Comparison of ENCODE assay signal across 25 cellular contexts in genomic region chr3:151753846-151754245, GRCh38. TPM values are rescaled to one million over a fixed set of nuclear protein-coding genes. Genes with fewer than 3 reads are reported as not detected.
DNase-seq lines count a peak whose midpoint lies in the region.
"Had no signal": no experiment of that assay in that cellular context is flagged by ENCODE, and none has a peak within 500 bp of the region (broad histone marks: within the 10 kb centered on the region; RNA-seq: fewer than 3 reads in every experiment).

No MANE protein-coding gene starts in this region.

- H3K27ac Mint-ChIP-seq in CD8-positive, alpha-beta memory T cell: no peak overlapping the region
- H3K27ac Mint-ChIP-seq: CD4-positive, alpha-beta memory T cell; HFFc6 had no signal

- CTCF ChIA-PET in CD8-positive, alpha-beta memory T cell (lab: Charles Lee): no interaction called here

- H3K27me3 ChIP-seq in CD8-positive, alpha-beta memory T cell (ENCODE audit: insufficient read depth, low read length, poor library complexity, severe bottlenecking): no peaks in the 10 kb centered on the region
- H3K27me3 ChIP-seq: BLaER1, SJSA1 had no signal

- H3K4me3 ChIP-seq in CD8-positive, alpha-beta memory T cell (ENCODE audit: low read length): no peak overlapping the region
- H3K4me3 ChIP-seq: BLaER1, SJSA1 had no signal

- H3K27me3 Mint-ChIP-seq in CD8-positive, alpha-beta memory T cell: peaks cover 5 to 22% of the 10 kb centered on the region in 2 donors

- no peak overlapping the region for H3K27ac ChIP-seq in CD8-positive, alpha-beta memory T cell (ENCODE audit: low read depth, low read length)
- H3K27ac ChIP-seq: BLaER1, SJSA1 had no signal

- H3K9me3 Mint-ChIP-seq in CD8-positive, alpha-beta memory T cell: peaks cover 0 to 5% (median 4%) of the 10 kb centered on the region in 5 donors
- H3K9me3 Mint-ChIP-seq: HFFc6 had no signal

- H3K4me3 Mint-ChIP-seq in CD8-positive, alpha-beta memory T cell: no peak overlapping the region
- H3K4me3 Mint-ChIP-seq: CD4-positive, alpha-beta memory T cell; HFFc6 had no signal

- H3K4me1 ChIP-seq in CD8-positive, alpha-beta memory T cell (ENCODE audit: insufficient read depth, low read length): no peaks in the 10 kb centered on the region
- H3K4me1 ChIP-seq: BLaER1, SJSA1 had no signal

- no peaks in the 10 kb centered on the region for H3K36me3 Mint-ChIP-seq in CD8-positive, alpha-beta memory T cell
- H3K36me3 Mint-ChIP-seq: CD4-positive, alpha-beta memory T cell had no signal

- DNase-seq in A172 (ENCODE audit: low spot score): peak; percentile 55
- DNase-seq in HT1080 (ENCODE audit: low read depth): peak; percentile 72
- peak; percentile 25 for DNase-seq in SW480 (ENCODE audit: low spot score)
- peak; percentile 15 for DNase-seq in kidney glomerular epithelial cell (lab: John Stamatoyannopoulos, UW)
- no peak for DNase-seq in activated T-cell treated with anti-CD3 and anti-CD28 coated beads, Interleukin-2, amount 50 U/mL, for 48 hours
- no peak for DNase-seq in NCI-H1092 treated with DMSO at 0.1 percent for 48 hours (lab: John Stamatoyannopoulos, UW)
- DNase-seq in D341Med (ENCODE audit: low spot score): no peak
- no peak for DNase-seq in CD8-positive, alpha-beta memory T cell
- DNase-seq: Calu3; CD4-positive, alpha-beta memory T cell; DMS79; H7; HFFc6; IMR-90; MM.1S; NCI-H1092; NCI-H1694; NCI-H2107; NCI-H510A; NCI-H748 treated with DMSO at 0.1 percent for 48 hours; OCI-M1; SW 1271 had no signal

- no peaks in the 10 kb centered on the region for H3K36me3 ChIP-seq in CD8-positive, alpha-beta memory T cell (ENCODE audit: insufficient read depth, low read length)
- H3K36me3 ChIP-seq: BLaER1, SJSA1 had no signal

- no peaks in the 10 kb centered on the region for H3K9me3 ChIP-seq in CD8-positive, alpha-beta memory T cell (ENCODE audit: low read length)
- H3K9me3 ChIP-seq: BLaER1, SJSA1 had no signal

- H3K4me1 Mint-ChIP-seq in CD8-positive, alpha-beta memory T cell: no peaks in the 10 kb centered on the region
- H3K4me1 Mint-ChIP-seq: CD4-positive, alpha-beta memory T cell had no signal

- POLR2A ChIA-PET in CD8-positive, alpha-beta memory T cell (lab: Charles Lee): no interaction called here

RNA-seq across cellular contexts. Expression of gene AADACL2, which starts 20.1 kb away (rescaled TPM):
- total RNA-seq in A172 (2014; rRNA removed; shearing (Covaris generic)): not detected in 2 replicates
- not detected in 2 replicates for total RNA-seq in HT1080 (2014; rRNA removed; shearing (Covaris generic))
- not detected in 2 replicates for polyA plus RNA-seq in HT1080 (2015; cell fraction: cytosol; rRNA removed)
- not detected in 2 replicates for polyA plus RNA-seq in HT1080 (2015; cell fraction: nucleus; rRNA removed)
- not detected for total RNA-seq in CD8-positive, alpha-beta memory T cell
- not detected for polyA plus RNA-seq in CD8-positive, alpha-beta memory T cell
- total RNA-seq: Calu3; CD4-positive, alpha-beta memory T cell; G401; H7; HFFc6; IMR-90; SJSA1 had no signal
- polyA plus RNA-seq: CD4-positive, alpha-beta memory T cell; IMR-90 had no signal

Comparison
In these comparisons a context has a peak if more than half of its experiments do, and no peak if none do; other contexts are left out.
1. DNase-seq: peak in A172 (single experiment), HT1080 (single experiment), SW480 (single experiment) and kidney glomerular epithelial cell (single experiment); none in activated T-cell treated with anti-CD3 and anti-CD28 coated beads, Interleukin-2, amount 50 U/mL, for 48 hours (0 of 2), NCI-H1092 treated with DMSO at 0.1 percent for 48 hours (single experiment), D341Med (single experiment) and CD8-positive, alpha-beta memory T cell (0 of 5).